8 cellular contexts compared by ENCODE assay signal in genomic region chr7:135253851-135254815, GRCh38. TPM values are rescaled to one million over a fixed set of nuclear protein-coding genes. Genes with fewer than 3 reads are reported as not detected.
DNase-seq lines count a peak whose midpoint lies in the region; ATAC-seq lines count a peak whose summit lies in the region.

No MANE protein-coding gene starts in this region.

- H3K9ac ChIP-seq in mesendoderm (ENCODE audit: low read length) = no peak overlapping the region

- H3K27me3 Mint-ChIP-seq in activated T-cell treated with anti-CD3 and anti-CD28 coated beads, Interleukin-2, amount 50 U/mL, for 24 hours = no peaks in the 10 kb centered on the region

- no peaks in the 10 kb centered on the region for H3K9me3 ChIP-seq in aorta (ENCODE audit: control insufficient read depth, low read length)

- H3K36me3 ChIP-seq in mesendoderm (ENCODE audit: control insufficient read depth, insufficient read depth, low read length) = no peaks in the 10 kb centered on the region
- H3K36me3 ChIP-seq in aorta (ENCODE audit: control insufficient read depth in 1 of 2, insufficient read depth in 2 of 2, low read length in 1 of 2) = no peaks in the 10 kb centered on the region

- peak; percentile 32 for DNase-seq in ELF-1 (ENCODE audit: low read depth, low spot score)
- peak; percentile 48 for DNase-seq in NCI-H460 (ENCODE audit: extremely low read depth, low read depth)
- peak; percentile 65 to 87 for DNase-seq in dermis microvascular lymphatic vessel endothelial cell (ENCODE audit: low read depth in 2 of 2)
- DNase-seq in mesendoderm = peak; percentile 48
- peak; percentile 91 to 94 for DNase-seq in aorta
- no peak for DNase-seq in activated T-cell treated with anti-CD3 and anti-CD28 coated beads, Interleukin-2, amount 50 U/mL, for 24 hours

- no peaks in the 10 kb centered on the region for H3K9me3 Mint-ChIP-seq in activated T-cell treated with anti-CD3 and anti-CD28 coated beads, Interleukin-2, amount 50 U/mL, for 24 hours

- H3K79me2 ChIP-seq in mesendoderm (ENCODE audit: control insufficient read depth, insufficient read depth, low read length) = no peaks in the 10 kb centered on the region

- intact Hi-C loops in aorta (cut with DNase I) = loop anchor here (2.0 kb wide), 2 partner anchors 39 to 43 kb away; partner anchors contain the start of gene WDR91 (in 1 of the 2)

- no peak overlapping the region for H2AK5ac ChIP-seq in mesendoderm (ENCODE audit: low read length)

- no peak overlapping the region for H3K4ac ChIP-seq in mesendoderm (ENCODE audit: low read depth, low read length)

- H3K27ac Mint-ChIP-seq in activated T-cell treated with anti-CD3 and anti-CD28 coated beads, Interleukin-2, amount 50 U/mL, for 24 hours = no peak overlapping the region

- H4K8ac ChIP-seq in mesendoderm (ENCODE audit: low read depth, low read length) = no peak overlapping the region

- no peak overlapping the region for H2BK15ac ChIP-seq in mesendoderm (replicated peaks; ENCODE audit: low read depth)

- H3K27me3 ChIP-seq in mesendoderm (ENCODE audit: insufficient read depth, low read length, poor library complexity) (no peaks in the 10 kb centered on the region), aorta (ENCODE audit: control insufficient read depth in 1 of 2, insufficient read depth in 2 of 2, low read length in 1 of 2) (no peaks in the 10 kb centered on the region)

- peak; percentile 89 for ATAC-seq in aorta (ENCODE audit: low FRiP score)
- no peak for ATAC-seq in HG03520 (IDR thresholded peaks at IDR 0.05; ENCODE audit: unreplicated experiment)
- no peak for ATAC-seq in HG03565 (IDR thresholded peaks at IDR 0.05; ENCODE audit: unreplicated experiment)

- no peak overlapping the region for H3K27ac ChIP-seq in mesendoderm (ENCODE audit: low read depth, low read length)
- peak overlapping the region; percentile 23 to 93 for H3K27ac ChIP-seq in aorta (ENCODE audit: low read depth in 1 of 2, low read length in 2 of 2)

- H3K18ac ChIP-seq in mesendoderm (ENCODE audit: low read length) = no peak overlapping the region

- H2BK120ac ChIP-seq in mesendoderm (ENCODE audit: low read depth, low read length) = no peak overlapping the region

- no peak overlapping the region for H3K4me2 ChIP-seq in mesendoderm (ENCODE audit: low read length)

- peaks cover 15% of the 10 kb centered on the region for H3K4me1 Mint-ChIP-seq in activated T-cell treated with anti-CD3 and anti-CD28 coated beads, Interleukin-2, amount 50 U/mL, for 24 hours (ENCODE audit: low read depth)

- H3K23ac ChIP-seq in mesendoderm (ENCODE audit: low read length) = no peak overlapping the region

- H3K79me1 ChIP-seq in mesendoderm (ENCODE audit: low read length) = no peaks in the 10 kb centered on the region

- no peak overlapping the region for H3K4me3 Mint-ChIP-seq in activated T-cell treated with anti-CD3 and anti-CD28 coated beads, Interleukin-2, amount 50 U/mL, for 24 hours

- H3K56ac ChIP-seq in mesendoderm (ENCODE audit: low read length) = peak overlapping the region; percentile 34

- H3K36me3 Mint-ChIP-seq in activated T-cell treated with anti-CD3 and anti-CD28 coated beads, Interleukin-2, amount 50 U/mL, for 24 hours (ENCODE audit: low read depth) = no peaks in the 10 kb centered on the region

- H3K4me3 ChIP-seq in mesendoderm (ENCODE audit: low read length) (no peak overlapping the region), aorta (ENCODE audit: low read length in 2 of 2) (no peak overlapping the region)

- no CpG with 5 or more reads among the region's 9 CpGs for WGBS in mesendoderm (ENCODE audit: extremely low coverage, insufficient coverage, low lambda C conversion rate)
- WGBS in aorta, 2 donors = 9% methylated on average over 9 of the region's 9 CpGs

- H2BK5ac ChIP-seq in mesendoderm (ENCODE audit: low read length) = no peak overlapping the region

- H3K4me1 ChIP-seq in mesendoderm (ENCODE audit: control insufficient read depth, low read depth, low read length) = no peaks in the 10 kb centered on the region
- no peaks in the 10 kb centered on the region for H3K4me1 ChIP-seq in aorta (ENCODE audit: control insufficient read depth in 1 of 2, insufficient read depth in 2 of 2, low read length in 2 of 2)

- no peak overlapping the region for H4K5ac ChIP-seq in mesendoderm (ENCODE audit: low read length)

RNA-seq across cellular contexts. Expression of gene STRA8, which starts 20.5 kb away (rescaled TPM):
- total RNA-seq in NCI-H460 (2014; rRNA removed; shearing (Covaris generic)) = not detected in 2 replicates
- polyA plus RNA-seq in NCI-H460 (2014; cell fraction: nucleus; rRNA removed) = not detected in 2 replicates
- total RNA-seq in dermis microvascular lymphatic vessel endothelial cell (not detected in 2 replicates), aorta (not detected)
- polyA plus RNA-seq in mesendoderm (2013, experiment 1 of 2) = not detected
- polyA plus RNA-seq in mesendoderm (2013, experiment 2 of 2) = not detected
- polyA plus RNA-seq in aorta = not detected

RNA-seq across cellular contexts. Expression of gene WDR91, which starts 42.8 kb away (rescaled TPM):
- 2.5 and 3.1 TPM in 2 replicates for total RNA-seq in NCI-H460 (2014; rRNA removed; shearing (Covaris generic))
- polyA plus RNA-seq in NCI-H460 (2014; cell fraction: nucleus; rRNA removed) = 7.9 and 10.1 TPM in 2 replicates
- total RNA-seq in dermis microvascular lymphatic vessel endothelial cell (3.0 and 5.3 TPM in 2 replicates), aorta (10 to 100 TPM; 16.6 to 41.4 TPM)
- polyA plus RNA-seq in mesendoderm (2013, experiment 1 of 2) = 4.4 TPM
- 4.7 TPM for polyA plus RNA-seq in mesendoderm (2013, experiment 2 of 2)
- 10 to 100 TPM; 12.6 to 37.8 TPM for polyA plus RNA-seq in aorta
